33 cellular contexts compared by ENCODE assay signal in the genomic region with DNA sequence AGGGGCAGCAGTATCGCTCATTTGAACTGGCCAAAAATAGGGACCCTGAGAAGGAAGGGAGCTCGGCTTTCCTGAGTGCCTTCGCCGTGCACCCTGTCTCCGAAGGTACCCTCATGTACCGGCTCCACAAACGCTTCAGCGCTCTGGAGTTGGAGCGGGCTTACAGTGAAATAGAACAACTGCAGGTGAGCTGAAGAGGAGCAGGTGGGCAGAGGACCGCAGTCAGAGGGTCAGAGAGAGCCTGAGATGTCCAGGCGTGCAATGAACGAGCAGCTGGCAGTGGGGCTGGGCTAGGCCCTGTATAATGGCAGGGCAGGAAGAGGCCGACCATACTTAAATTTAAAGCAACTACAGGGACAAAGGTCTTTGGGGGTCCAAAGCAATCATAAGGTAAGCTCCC. TPM values are rescaled to one million over a fixed set of nuclear protein-coding genes. Genes with fewer than 3 reads are reported as not detected.
"Had no signal": no experiment of that assay in that cellular context is flagged by ENCODE, and none has a peak within 500 bp of the region (broad histone marks: within the 10 kb centered on the region; RNA-seq: fewer than 3 reads in every experiment).

No MANE protein-coding gene starts in this region.

- H3K27me3 ChIP-seq: cardiac muscle cell, MG63 had no signal

- H3K9me3 ChIP-seq: MG63 had no signal

- H3K4me3 ChIP-seq: cardiac muscle cell, MG63, SK-N-MC had no signal

- ATAC-seq: activated T-cell treated with anti-CD3 and anti-CD28 coated beads, Interleukin-2, amount 50 U/mL, for 4 hours; Panc1; Right ventricle myocardium inferior; T-cell had no signal

- H3K4me3 Mint-ChIP-seq: activated CD4-positive, alpha-beta memory T cell treated with anti-CD3 and anti-CD28 coated beads for 36 hours; activated CD4-positive, alpha-beta T cell treated with anti-CD3 and anti-CD28 coated beads, Interleukin-2, amount 10 ng/mL, durations not matched to agents 7 days and 5 days; activated naive CD4-positive, alpha-beta T cell treated with anti-CD3 and anti-CD28 coated beads for 36 hours; activated naive CD8-positive, alpha-beta T cell; activated T-cell treated with anti-CD3 and anti-CD28 coated beads, Interleukin-2, amount 50 U/mL, for 4 hours; T-cell had no signal

- DNase-seq: activated CD4-positive, alpha-beta memory T cell treated with anti-CD3 and anti-CD28 coated beads for 36 hours; activated CD4-positive, alpha-beta T cell treated with anti-CD3 and anti-CD28 coated beads, Interleukin-2, amount 10 ng/mL, durations not matched to agents 7 days and 5 days; activated CD4-positive, CD25-positive, alpha-beta regulatory T cell; activated CD8-positive, alpha-beta memory T cell treated with anti-CD3 and anti-CD28 coated beads for 24 hours; activated gamma-delta T cell; activated naive CD4-positive, alpha-beta T cell treated with anti-CD3 and anti-CD28 coated beads for 36 hours; activated T-cell treated with anti-CD3 and anti-CD28 coated beads, Interleukin-2, amount 50 U/mL, for 4 hours; amygdala; MG63; MV-4-11; NCI-H1092 treated with DMSO at 0.1 percent for 48 hours; NCI-H1417 treated with DMSO at 0.1 percent for 48 hours; NCI-H1694; NCI-H2029; NCI-H2107; NCI-H2171 treated with DMSO at 0.1 percent for 48 hours; NCI-H226; NCI-H526; NCI-H774; OCI-M1; RPMI8226; T-cell; T-helper 2 cell; T1000 had no signal

- H3K9me3 Mint-ChIP-seq: activated CD4-positive, alpha-beta memory T cell treated with anti-CD3 and anti-CD28 coated beads for 36 hours; activated CD4-positive, alpha-beta T cell treated with anti-CD3 and anti-CD28 coated beads, Interleukin-2, amount 10 ng/mL, durations not matched to agents 7 days and 5 days; activated naive CD4-positive, alpha-beta T cell treated with anti-CD3 and anti-CD28 coated beads for 36 hours; activated T-cell treated with anti-CD3 and anti-CD28 coated beads, Interleukin-2, amount 50 U/mL, for 4 hours; brain; T-cell had no signal

- H3K27ac Mint-ChIP-seq: activated CD4-positive, alpha-beta memory T cell treated with anti-CD3 and anti-CD28 coated beads for 36 hours; activated CD4-positive, alpha-beta T cell treated with anti-CD3 and anti-CD28 coated beads, Interleukin-2, amount 10 ng/mL, durations not matched to agents 7 days and 5 days; activated naive CD4-positive, alpha-beta T cell treated with anti-CD3 and anti-CD28 coated beads for 36 hours; activated naive CD8-positive, alpha-beta T cell; T-cell had no signal

- H3K27ac ChIP-seq: SK-N-MC, VCaP had no signal

- H3K27me3 Mint-ChIP-seq: activated CD4-positive, alpha-beta memory T cell treated with anti-CD3 and anti-CD28 coated beads for 36 hours; activated CD4-positive, alpha-beta T cell treated with anti-CD3 and anti-CD28 coated beads, Interleukin-2, amount 10 ng/mL, durations not matched to agents 7 days and 5 days; activated naive CD8-positive, alpha-beta T cell; T-cell had no signal

RNA-seq across cellular contexts. Expression of a gene that starts 26.1 kb away (rescaled TPM):
- total RNA-seq: activated CD4-positive, alpha-beta memory T cell treated with anti-CD3 and anti-CD28 coated beads for 36 hours; activated CD4-positive, alpha-beta T cell treated with anti-CD3 and anti-CD28 coated beads, Interleukin-2, amount 10 ng/mL, durations not matched to agents 7 days and 5 days; activated naive CD4-positive, alpha-beta T cell treated with anti-CD3 and anti-CD28 coated beads for 36 hours; activated T-cell treated with anti-CD3 and anti-CD28 coated beads, Interleukin-2, amount 50 U/mL, for 4 hours; astrocyte; cardiac muscle cell; NCI-H460; Right ventricle myocardium inferior had no signal
- polyA plus RNA-seq: cardiac muscle cell had no signal

RNA-seq across cellular contexts. Expression of a gene that starts 49.4 kb away (rescaled TPM):
- total RNA-seq: activated CD4-positive, alpha-beta memory T cell treated with anti-CD3 and anti-CD28 coated beads for 36 hours; activated CD4-positive, alpha-beta T cell treated with anti-CD3 and anti-CD28 coated beads, Interleukin-2, amount 10 ng/mL, durations not matched to agents 7 days and 5 days; activated naive CD4-positive, alpha-beta T cell treated with anti-CD3 and anti-CD28 coated beads for 36 hours; activated T-cell treated with anti-CD3 and anti-CD28 coated beads, Interleukin-2, amount 50 U/mL, for 4 hours; astrocyte; NCI-H460; T-cell had no signal
- polyA plus RNA-seq: cardiac muscle cell had no signal
